Comparison of ENCODE assay signal across 9 cellular contexts in the genomic region with DNA sequence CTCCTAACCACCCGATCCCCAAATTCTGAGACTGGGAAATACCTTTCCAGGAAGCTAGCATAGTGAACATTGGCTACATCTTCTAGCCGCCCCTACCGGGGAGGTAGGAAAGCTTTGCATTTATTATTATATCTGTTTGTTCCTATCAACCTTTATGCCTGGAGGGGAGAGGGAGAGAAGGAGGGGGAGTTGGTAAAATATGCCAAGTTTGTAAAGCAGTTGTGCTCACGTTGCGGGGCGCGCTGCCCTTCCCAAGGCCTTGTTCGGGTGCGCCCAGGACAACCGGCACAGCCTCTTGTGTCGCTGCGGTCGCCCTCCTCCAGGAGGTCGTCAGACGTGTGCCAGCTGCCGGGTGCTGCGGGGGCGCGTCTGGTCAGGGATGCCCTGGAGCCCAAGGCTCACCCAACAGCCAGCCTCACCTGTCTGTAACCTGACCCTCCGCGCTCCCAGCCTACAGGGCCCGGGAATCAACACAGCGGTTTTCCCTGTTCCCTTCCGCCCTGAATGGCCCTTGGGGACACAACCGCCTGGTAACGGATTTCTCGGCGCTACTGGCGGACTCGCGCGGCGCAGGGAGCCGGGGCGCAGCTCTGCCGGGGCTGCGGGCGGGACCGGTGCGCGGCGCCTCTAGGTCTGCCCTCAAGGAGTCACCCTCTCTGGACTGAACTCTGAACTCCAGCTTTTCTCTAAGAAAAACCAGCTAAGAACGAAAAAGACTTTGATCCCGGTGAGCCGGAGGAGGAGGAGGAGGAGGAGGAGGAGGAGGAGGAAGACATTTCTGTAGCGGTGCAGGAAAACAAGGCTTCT. TPM values are rescaled to one million over a fixed set of nuclear protein-coding genes. Genes with fewer than 3 reads are reported as not detected.
DNase-seq lines count a peak whose midpoint lies in the region; ATAC-seq and TF ChIP-seq lines count a peak whose summit lies in the region.
"Had no signal": no experiment of that assay in that cellular context is flagged by ENCODE, and none has a peak within 500 bp of the region (broad histone marks: within the 10 kb centered on the region; RNA-seq: fewer than 3 reads in every experiment).

No MANE protein-coding gene starts in this region.

- no peaks in the 10 kb centered on the region for H3K9me3 Mint-ChIP-seq in T-cell

- H3K36me3 ChIP-seq in left lung: no peaks in the 10 kb centered on the region

- H3K27ac ChIP-seq in left lung: no peak overlapping the region

- peak; percentile 51 for DNase-seq in 8988T
- DNase-seq in HuH-7 (ENCODE audit: low spot score): peak; percentile 75
- no peak for DNase-seq in T-cell
- peak; percentile 36 to 79 for DNase-seq in left lung
- DNase-seq in GDM1 (lab: John Stamatoyannopoulos, UW): no peak

- ATAC-seq in T-cell (replicated peaks in 1 of 4) (no peak), left lung (peak; percentile 61), HG03469 (IDR thresholded peaks at IDR 0.05; ENCODE audit: unreplicated experiment) (no peak), GM18861 (IDR thresholded peaks at IDR 0.05; ENCODE audit: unreplicated experiment) (no peak), HG03196 (IDR thresholded peaks at IDR 0.05; ENCODE audit: unreplicated experiment) (no peak)
- ATAC-seq: K562 had no signal

- H3K4me3 ChIP-seq in left lung: peak overlapping the region in 1 of 2 donors; percentile 17
- H3K4me3 ChIP-seq: K562 had no signal

- H3K9me3 ChIP-seq in left lung: no peaks in the 10 kb centered on the region

- no peak overlapping the region for H3K27ac Mint-ChIP-seq in T-cell

- intact Hi-C loops in left lung (cut with DNase I): no loop called here

- H3K36me3 Mint-ChIP-seq in T-cell: no peaks in the 10 kb centered on the region

- H3K4me3 Mint-ChIP-seq in T-cell: peak overlapping the region; percentile 37 to 50 (median 39)

- peaks cover 64 to 98% of the 10 kb centered on the region in 2 donors for H3K27me3 ChIP-seq in left lung

- H3K4me1 Mint-ChIP-seq in T-cell: peaks cover 0 to 16% (median 8%) of the 10 kb centered on the region in 3 donors

- no peak for TF ChIP-seq CTCF in left lung (IDR thresholded peaks at IDR 0.05)

- POLR2A ChIA-PET in T-cell (lab: Charles Lee): no interaction called here

- peaks cover 6 to 29% of the 10 kb centered on the region in 2 donors for H3K4me1 ChIP-seq in left lung

- CTCF ChIA-PET in T-cell (lab: Charles Lee): no interaction called here

- H3K27me3 Mint-ChIP-seq in T-cell: peaks cover 48 to 70% of the 10 kb centered on the region in 2 donors

RNA-seq across cellular contexts. Expression of a gene that starts 1.1 kb away (rescaled TPM):
- total RNA-seq in T-cell (not detected), left lung (1 to 10 TPM; 5.8 to 8.3 TPM)
- total RNA-seq: K562 had no signal

Comparison
In these comparisons a context has a peak if more than half of its experiments do, and no peak if none do; other contexts are left out.
1. DNase-seq: peak in 8988T (single experiment), HuH-7 (single experiment) and left lung (2 of 2); none in T-cell (0 of 34) and GDM1 (single experiment).
2. RNA of a gene that starts 1.1 kb away (total RNA-seq): 5.8 to 8.3 TPM in left lung; not detected in T-cell; every median in the first group is over 4 times any median in the second.